In genomic region chr7:5527038-5527339, GRCh38 we compare ENCODE assay signal across 1 cellular context.
A peak's percentile ranks its signal among the peaks of the same experiment; 100 is the strongest.
TF ChIP-seq lines count a peak whose summit lies in the region.

No MANE protein-coding gene starts in this region.

TF ChIP-seq in GM12878, 131 proteins besides CTCF, POLR2A, EP300 and RAD21:
- 0 out of 2 replicates have a peak, but pooled peaks have one; percentile 17 for TF ChIP-seq ZBTB11 (CRISPR knock-in tag; IDR thresholded peaks at IDR 0.05)
- TF ChIP-seq SMAD1 (IDR thresholded peaks at IDR 0.05; ENCODE audit: low read depth, partially characterized antibody): peak; percentile 91
- TF ChIP-seq BCLAF1 (IDR thresholded peaks at IDR 0.05): peak; percentile 59; the same call in 1 of the 2 replicates
- TF ChIP-seq MLLT1 (IDR thresholded peaks at IDR 0.05): peak; percentile 49; the same call in 1 of the 2 replicates
